Comparison of ENCODE assay signal across 13 cellular contexts in genomic region chr3:64291956-64292355, GRCh38.
DNase-seq lines count a peak whose midpoint lies in the region; ATAC-seq and TF ChIP-seq lines count a peak whose summit lies in the region.
"Had no signal": no experiment of that assay in that cellular context is flagged by ENCODE, and none has a peak within 500 bp of the region (broad histone marks: within the 10 kb centered on the region; RNA-seq: fewer than 3 reads in every experiment).

No MANE protein-coding gene starts in this region.

- peaks cover 0 to 6% of the 10 kb centered on the region in 2 donors for H3K9me3 ChIP-seq in right atrium auricular region
- H3K9me3 ChIP-seq: ovary had no signal

- peak overlapping the region in 1 of 2 donors; percentile 67 for H3K27ac ChIP-seq in right atrium auricular region
- H3K27ac ChIP-seq: ovary had no signal

- in situ Hi-C loops in GM13976 (cut with MboI; ENCODE audit: low sequenced_read_pairs, unreplicated experiment), result no loop called here

- ATAC-seq in Right ventricle myocardium inferior (peak; percentile 93), omental fat pad (ENCODE audit: low FRiP score) (peak; percentile 84), GM18870 (IDR thresholded peaks at IDR 0.05; ENCODE audit: unreplicated experiment) (no peak)
- ATAC-seq: T-cell had no signal

- DNase-seq in Right ventricle myocardium inferior (ENCODE audit: missing footprints) (no peak), right atrium auricular region (ENCODE audit: low spot score) (no peak), fibroblast of peridontal ligament (ENCODE audit: extremely low read depth) (peak; percentile 75), omental fat pad (ENCODE audit: low spot score) (no peak), GM13976 (ENCODE audit: low spot score) (no peak), nucleus accumbens (lab: John Stamatoyannopoulos, UW) (no peak)
- no peak for DNase-seq in stimulated activated CD4-positive, alpha-beta T cell treated with anti-CD3 and anti-CD28 coated beads, Interleukin-2, amount 100 ng/mL, for 24 hours
- DNase-seq: activated CD4-positive, alpha-beta T cell treated with anti-CD3 and anti-CD28 coated beads for 1 hour; activated T-cell treated with anti-CD3 and anti-CD28 coated beads, Interleukin-2, amount 50 U/mL, for 24 hours; head of caudate nucleus; T-cell had no signal

- TF ChIP-seq CTCF in right atrium auricular region (IDR thresholded peaks at IDR 0.05), result no peak
- TF ChIP-seq CTCF in omental fat pad (IDR thresholded peaks at IDR 0.05), result no peak
- no peak for TF ChIP-seq CTCF in GM13976 (IDR thresholded peaks at IDR 0.05; ENCODE audit: borderline replicate concordance, control extremely low read depth, extremely low read depth, insufficient read depth, missing control alignments)

- no peaks in the 10 kb centered on the region for H3K27me3 ChIP-seq in right atrium auricular region

- H3K4me3 ChIP-seq in right atrium auricular region, result no peak overlapping the region
- H3K4me3 ChIP-seq: ovary had no signal

- no peaks in the 10 kb centered on the region for H3K36me3 ChIP-seq in right atrium auricular region
- H3K36me3 ChIP-seq: ovary had no signal

- intact Hi-C loops in Right ventricle myocardium inferior (cut with DNase I), result no loop called here

- H3K4me1 ChIP-seq in right atrium auricular region, result no peaks in the 10 kb centered on the region
